ENCODE assay signal across 7 cellular contexts in the genomic region with DNA sequence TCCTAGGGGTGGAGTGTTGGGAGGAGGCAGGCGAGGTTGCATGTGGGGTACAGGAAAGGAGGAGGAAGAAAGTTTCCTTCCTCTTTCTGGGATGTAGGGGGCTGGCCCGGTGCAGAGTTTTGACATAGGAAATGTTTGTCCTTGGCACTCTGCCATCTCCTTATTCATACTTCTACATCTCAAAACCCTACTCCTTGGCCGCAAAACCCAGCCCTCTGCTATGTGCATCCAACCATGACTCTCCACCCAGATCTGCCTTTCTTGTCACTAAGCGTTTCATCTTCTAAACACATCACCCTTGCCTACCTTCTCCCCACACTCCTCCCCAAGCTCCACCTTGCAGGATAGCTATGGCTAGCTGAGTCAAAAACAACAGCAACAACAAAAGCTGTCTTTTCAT. TPM values are rescaled to one million over a fixed set of nuclear protein-coding genes. Genes with fewer than 3 reads are reported as not detected.
DNase-seq lines count a peak whose midpoint lies in the region; ATAC-seq and TF ChIP-seq lines count a peak whose summit lies in the region.
"Not testable (repeated sequence)": the region's sequence is repeated elsewhere in the genome, so short reads cannot be mapped to it uniquely, and the experiment has no call there.

No MANE protein-coding gene starts in this region.

- not testable (repeated sequence) for TF ChIP-seq EP300 in Ishikawa (IDR thresholded peaks at IDR 0.05; ENCODE audit: borderline replicate concordance)

- TF ChIP-seq CTCF in foreskin keratinocyte (conservative IDR thresholded peaks at IDR 0.05), result not testable (repeated sequence)

- peak overlapping the region; percentile 82 for H3K27ac Mint-ChIP-seq in activated naive CD4-positive, alpha-beta T cell treated with anti-CD3 and anti-CD28 coated beads for 36 hours

- not testable (repeated sequence) for H3K4me3 Mint-ChIP-seq in activated naive CD4-positive, alpha-beta T cell treated with anti-CD3 and anti-CD28 coated beads for 36 hours

- CTCF ChIA-PET in activated naive CD4-positive, alpha-beta T cell treated with anti-CD3 and anti-CD28 coated beads for 36 hours (lab: Charles Lee), result not testable (repeated sequence)

- H3K27ac ChIP-seq in foreskin keratinocyte, result not testable (repeated sequence)

- H3K36me3 Mint-ChIP-seq in activated naive CD4-positive, alpha-beta T cell treated with anti-CD3 and anti-CD28 coated beads for 36 hours (ENCODE audit: low read depth), result not testable (repeated sequence)

- not testable (repeated sequence) for H3K9me3 Mint-ChIP-seq in activated naive CD4-positive, alpha-beta T cell treated with anti-CD3 and anti-CD28 coated beads for 36 hours

- ATAC-seq in GM18867 (IDR thresholded peaks at IDR 0.05; ENCODE audit: unreplicated experiment), result peak; percentile 99
- peak; percentile 94 for ATAC-seq in HG02642 (IDR thresholded peaks at IDR 0.05; ENCODE audit: poor library complexity, unreplicated experiment)
- ATAC-seq in foreskin keratinocyte, result peak; percentile 45

- intact Hi-C loops in activated naive CD4-positive, alpha-beta T cell treated with anti-CD3 and anti-CD28 coated beads for 36 hours (cut with micrococcal nuclease), result loop anchor here (1.0 to 5.0 kb wide), 3 partner anchors 48 to 143 kb away; a partner anchor contains a TSS

- not testable (repeated sequence) for TF ChIP-seq RAD21 in Ishikawa (IDR thresholded peaks at IDR 0.05; ENCODE audit: low read depth)

- H3K27me3 Mint-ChIP-seq in activated naive CD4-positive, alpha-beta T cell treated with anti-CD3 and anti-CD28 coated beads for 36 hours (ENCODE audit: low read depth), result not testable (repeated sequence)

- H3K4me1 ChIP-seq in foreskin keratinocyte, result not testable (repeated sequence)

- H3K4me1 Mint-ChIP-seq in activated naive CD4-positive, alpha-beta T cell treated with anti-CD3 and anti-CD28 coated beads for 36 hours (ENCODE audit: low read depth), result peaks cover 53% of the 10 kb centered on the region

- DNase-seq in T-helper 22 cell (ENCODE audit: low read depth) (peak; percentile 3), foreskin keratinocyte (peak in 1 of 2 donors; percentile 23), retina (peak; percentile 9)
- DNase-seq in activated naive CD4-positive, alpha-beta T cell treated with anti-CD3 and anti-CD28 coated beads for 36 hours, result peak; percentile 86

- not testable (repeated sequence) for H3K27me3 ChIP-seq in foreskin keratinocyte

TF ChIP-seq in Ishikawa, 13 proteins besides CTCF, POLR2A, EP300 and RAD21:
- TF ChIP-seq NFIC (IDR thresholded peaks at IDR 0.05), result peak; percentile 55

RNA-seq across cellular contexts. Expression of a gene that starts 48.1 kb away (rescaled TPM):
- total RNA-seq in activated naive CD4-positive, alpha-beta T cell treated with anti-CD3 and anti-CD28 coated beads for 36 hours, result 10 to 100 TPM; 36.8 to 39.2 TPM
- total RNA-seq in foreskin keratinocyte, result 14.0 and 16.7 TPM in 2 replicates
- 5.2 and 7.4 TPM in 2 replicates for polyA plus RNA-seq in foreskin keratinocyte

Comparison
In these comparisons a context has a peak if more than half of its experiments do, and no peak if none do; other contexts are left out.
1. ATAC-seq: peak in every context shown above with its lines; median percentile 99 in GM18867; 94 in HG02642; 45 in foreskin keratinocyte.